21 cellular contexts compared by ENCODE assay signal in genomic region chr15:91456921-91457320, GRCh38.
DNase-seq lines count a peak whose midpoint lies in the region; ATAC-seq and TF ChIP-seq lines count a peak whose summit lies in the region.
"Had no signal": no experiment of that assay in that cellular context is flagged by ENCODE, and none has a peak within 500 bp of the region (broad histone marks: within the 10 kb centered on the region; RNA-seq: fewer than 3 reads in every experiment).

No MANE protein-coding gene starts in this region.

- H3K4me1 Mint-ChIP-seq in type B pancreatic cell (ENCODE audit: unreplicated experiment) = no peaks in the 10 kb centered on the region

- 77 to 89% methylated on average over 3 of the region's 3 CpGs for WGBS in esophagus squamous epithelium, 2 donors

- DNase-seq in NCI-H226 (peak; percentile 57), astrocyte of the spinal cord (ENCODE audit: low read depth, low spot score) (peak; percentile 48), esophagus squamous epithelium (lab: John Stamatoyannopoulos, UW) (no peak), type B pancreatic cell (ENCODE audit: extremely low spot score, unreplicated experiment) (no peak), HPDE6-E6E7 (ENCODE audit: extremely low spot score) (no peak), mucosa of gallbladder (ENCODE audit: low spot score) (no peak)
- DNase-seq: anterior cingulate cortex; effector CD4-positive, alpha-beta T cell; erythroblast; lower lobe of right lung; MM.1S; NCI-H1417 treated with DMSO at 0.1 percent for 48 hours; NCI-H2107; NCI-H524 treated with DMSO at 0.1 percent for 48 hours; posterior cingulate gyrus; sigmoid colon; T-helper 9 cell had no signal

- H3K36me3 ChIP-seq in esophagus squamous epithelium = no peaks in the 10 kb centered on the region
- H3K36me3 ChIP-seq: lower lobe of right lung, sigmoid colon, tibial nerve had no signal

- no peak for ATAC-seq in GM21528 (IDR thresholded peaks at IDR 0.05; ENCODE audit: low FRiP score, unreplicated experiment)
- ATAC-seq: activated naive CD4-positive, alpha-beta T cell treated with anti-CD3 and anti-CD28 coated beads, Interleukin-2, amount 50 U/mL, for 72 hours; lower lobe of right lung had no signal

- no peaks in the 10 kb centered on the region for H3K27me3 ChIP-seq in esophagus squamous epithelium
- H3K27me3 ChIP-seq: sigmoid colon, tibial nerve had no signal

- H3K9me3 Mint-ChIP-seq in type B pancreatic cell = peaks cover 18% of the 10 kb centered on the region

- peaks cover 0 to 18% (median 0%) of the 10 kb centered on the region in 3 donors for H3K4me1 ChIP-seq in esophagus squamous epithelium
- H3K4me1 ChIP-seq: lower lobe of right lung, sigmoid colon, tibial nerve had no signal

- no peak for TF ChIP-seq CTCF in astrocyte of the spinal cord (IDR thresholded peaks at IDR 0.05; ENCODE audit: low read depth, low read length)
- no peak for TF ChIP-seq CTCF in esophagus squamous epithelium (IDR thresholded peaks at IDR 0.05)
- TF ChIP-seq CTCF in type B pancreatic cell (conservative IDR thresholded peaks at IDR 0.05) = no peak

- H3K4me3 Mint-ChIP-seq in type B pancreatic cell = no peak overlapping the region
- H3K4me3 Mint-ChIP-seq: neural crest cell had no signal

- no peak for TF ChIP-seq POLR2A in esophagus squamous epithelium (IDR thresholded peaks at IDR 0.05)

- H3K27me3 Mint-ChIP-seq in type B pancreatic cell = no peaks in the 10 kb centered on the region

- intact Hi-C loops in esophagus squamous epithelium (cut with DNase I) = no loop called here

- in situ Hi-C loops in astrocyte of the spinal cord (cut with HindIII; ENCODE audit: low sequenced_read_pairs) = no loop called here

- H3K27ac ChIP-seq in esophagus squamous epithelium = peak overlapping the region; percentile 18 to 73 (median 44)
- H3K27ac ChIP-seq: lower lobe of right lung, sigmoid colon, tibial nerve had no signal

- no peaks in the 10 kb centered on the region for H3K36me3 Mint-ChIP-seq in type B pancreatic cell

- peak overlapping the region; percentile 17 for H3K27ac Mint-ChIP-seq in type B pancreatic cell
- H3K27ac Mint-ChIP-seq: activated naive CD4-positive, alpha-beta T cell treated with anti-CD3 and anti-CD28 coated beads, Interleukin-2, amount 50 U/mL, for 72 hours had no signal

- H3K4me3 ChIP-seq in astrocyte of the spinal cord (ENCODE audit: low read depth, low read length) = no peak overlapping the region
- H3K4me3 ChIP-seq in esophagus squamous epithelium = no peak overlapping the region
- H3K4me3 ChIP-seq: lower lobe of right lung, sigmoid colon, tibial nerve had no signal

- H3K9me3 ChIP-seq in esophagus squamous epithelium = peaks cover 0 to 13% (median 0%) of the 10 kb centered on the region in 3 donors

Comparison
In these comparisons a context has a peak if more than half of its experiments do, and no peak if none do; other contexts are left out.
1. DNase-seq: peak in NCI-H226 (single experiment) and astrocyte of the spinal cord (single experiment); none in esophagus squamous epithelium (single experiment), type B pancreatic cell (single experiment), HPDE6-E6E7 (single experiment) and mucosa of gallbladder (single experiment).